In the genomic region with DNA sequence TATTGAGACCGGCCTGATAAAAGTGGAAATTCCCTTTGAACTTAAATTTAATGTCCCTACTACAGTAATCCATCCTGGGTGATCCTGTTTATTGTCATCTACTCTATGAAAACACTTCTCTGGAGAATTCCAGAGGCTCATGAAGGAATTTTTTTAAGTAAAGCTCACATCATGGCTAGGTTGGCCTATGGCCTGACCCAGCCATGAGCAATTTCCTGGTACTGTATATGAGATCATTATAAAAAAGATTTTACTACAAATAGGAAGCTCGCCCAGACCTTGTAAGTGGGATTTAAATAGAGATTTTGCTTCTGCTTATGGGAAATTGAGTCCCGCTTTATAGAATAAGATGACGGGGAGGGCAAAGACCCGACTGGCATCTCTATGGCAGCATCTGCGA, we compare ENCODE assay signal across 1 cellular context.
TF ChIP-seq lines count a peak whose summit lies in the region.

No MANE protein-coding gene starts in this region.

TF ChIP-seq in GM23338, 12 proteins besides CTCF, POLR2A, EP300 and RAD21 (continued from another document):
- no peak for TF ChIP-seq JUNB (IDR thresholded peaks at IDR 0.05; ENCODE audit: unreplicated experiment)
- TF ChIP-seq ETS1 (IDR thresholded peaks at IDR 0.05) = no peak
- no peak for TF ChIP-seq POLR2AphosphoS5 (IDR thresholded peaks at IDR 0.05; ENCODE audit: low read depth)
